ENCODE assay signal across 8 cellular contexts in the genomic region with DNA sequence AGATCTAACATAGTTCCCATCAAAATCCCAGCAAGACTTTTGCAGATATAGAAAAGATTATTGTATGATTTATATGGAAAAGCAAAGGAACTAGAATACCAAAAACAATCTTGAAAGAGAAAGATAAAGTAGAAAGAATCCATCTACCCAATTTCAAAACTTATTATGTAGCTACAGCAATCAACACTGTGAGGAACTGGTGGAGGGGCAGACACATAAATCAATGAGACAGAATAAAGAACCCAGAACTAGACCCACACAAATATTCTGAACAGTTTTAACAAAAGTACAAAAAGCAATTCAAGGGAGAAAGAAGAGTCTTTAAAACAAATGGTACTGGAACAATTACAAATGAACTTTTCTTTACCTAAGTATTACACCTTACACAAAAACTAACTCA.
"Had no signal": no experiment of that assay in that cellular context is flagged by ENCODE, and none has a peak within 500 bp of the region (broad histone marks: within the 10 kb centered on the region; RNA-seq: fewer than 3 reads in every experiment).

No MANE protein-coding gene starts in this region.

- ATAC-seq: HCT116 had no signal

- DNase-seq: GM23248, GOT3, H7, HFFc6, IMR-90, KBM-7 had no signal

- FAIRE-seq: HTR-8/SVneo had no signal
